8 cellular contexts compared by ENCODE assay signal in the genomic region with DNA sequence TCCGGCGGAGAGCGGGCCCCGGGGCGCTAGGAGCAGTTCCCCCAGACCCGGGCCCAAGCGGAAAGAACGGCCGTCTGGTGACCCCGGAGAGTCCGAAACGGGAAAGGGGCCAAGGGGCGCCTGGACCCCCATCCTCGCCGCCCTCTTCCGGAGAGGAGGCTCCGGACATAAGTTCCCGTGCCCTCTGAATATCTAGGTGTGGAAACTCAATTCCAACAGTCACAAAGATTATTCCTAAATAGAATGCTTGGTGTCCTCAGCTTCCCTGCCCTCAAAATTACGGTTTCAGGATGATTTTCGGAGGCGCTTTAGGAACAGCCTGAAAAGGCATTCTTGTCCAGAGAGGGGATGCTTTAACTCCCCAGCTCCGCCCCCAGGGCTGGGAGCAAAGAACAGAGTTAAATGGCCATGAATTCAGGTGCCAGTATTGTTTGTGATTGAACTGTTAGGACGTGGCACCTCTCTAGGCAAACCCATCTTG. TPM values are rescaled to one million over a fixed set of nuclear protein-coding genes. Genes with fewer than 3 reads are reported as not detected.
DNase-seq lines count a peak whose midpoint lies in the region; ATAC-seq, FAIRE-seq and TF ChIP-seq lines count a peak whose summit lies in the region.

No MANE protein-coding gene starts in this region.

- H3K27ac Mint-ChIP-seq in CD4-positive, CD25-positive, alpha-beta regulatory T cell: no peak overlapping the region
- no peak overlapping the region for H3K27ac Mint-ChIP-seq in neural crest cell (ENCODE audit: unreplicated experiment)

- no peaks in the 10 kb centered on the region for H3K36me3 Mint-ChIP-seq in CD4-positive, CD25-positive, alpha-beta regulatory T cell
- H3K36me3 Mint-ChIP-seq in neural crest cell (ENCODE audit: low read depth): peaks cover 4% of the 10 kb centered on the region

- H3K27me3 ChIP-seq in CD4-positive, CD25-positive, alpha-beta regulatory T cell (ENCODE audit: control insufficient read depth, insufficient read depth, low read length): peaks cover 30% of the 10 kb centered on the region
- H3K27me3 ChIP-seq in endothelial cell of umbilical vein (ENCODE audit: control insufficient read depth in 2 of 2, insufficient read depth in 2 of 2, low read length in 2 of 2): no peaks in the 10 kb centered on the region

- peaks cover 67% of the 10 kb centered on the region for H3K27me3 Mint-ChIP-seq in CD4-positive, CD25-positive, alpha-beta regulatory T cell
- H3K27me3 Mint-ChIP-seq in neural crest cell (ENCODE audit: low read depth): peaks cover 5% of the 10 kb centered on the region

- H3K27ac ChIP-seq in CD4-positive, CD25-positive, alpha-beta regulatory T cell (ENCODE audit: insufficient read depth, low read length, poor library complexity, severe bottlenecking): no peak overlapping the region
- peak overlapping the region; percentile 68 for H3K27ac ChIP-seq in endothelial cell of umbilical vein (ENCODE audit: insufficient read depth, low read depth, low read length)

- CTCF ChIA-PET in endothelial cell of umbilical vein (lab: Charles Lee): interaction anchor here (1.1 to 3.3 kb wide), 6 partner anchors 21 to 335 kb away, joined by 3 to 13 read pairs (median 4); no protein-coding TSS in a partner anchor

- H3K9me3 ChIP-seq in CD4-positive, CD25-positive, alpha-beta regulatory T cell (ENCODE audit: control insufficient read depth in 2 of 2, low read length in 2 of 2): no peaks in the 10 kb centered on the region
- no peaks in the 10 kb centered on the region for H3K9me3 ChIP-seq in endothelial cell of umbilical vein (replicated peaks; ENCODE audit: control insufficient read depth, insufficient read depth, low read length)

- peak overlapping the region; percentile 15 to 48 (median 28) for H3K4me3 Mint-ChIP-seq in CD4-positive, CD25-positive, alpha-beta regulatory T cell
- peak overlapping the region; percentile 91 for H3K4me3 Mint-ChIP-seq in neural crest cell

- TF ChIP-seq POLR2A in endothelial cell of umbilical vein (IDR thresholded peaks at IDR 0.05; ENCODE audit: low read depth, low read length): no peak

- POLR2A ChIA-PET in endothelial cell of umbilical vein (lab: Charles Lee): interaction anchor here (0.7 to 0.9 kb wide), 2 partner anchors 10 to 73 kb away, joined by 3 to 4 read pairs; no protein-coding TSS in a partner anchor

- no peak for FAIRE-seq in endothelial cell of umbilical vein (lab: Jason Lieb, UNC)

- ATAC-seq in CD4-positive, CD25-positive, alpha-beta regulatory T cell (ENCODE audit: low read depth in 2 of 2): no peak
- no peak for ATAC-seq in GM21367 (IDR thresholded peaks at IDR 0.05; ENCODE audit: unreplicated experiment)
- no peak for ATAC-seq in HG02678 (IDR thresholded peaks at IDR 0.05; ENCODE audit: unreplicated experiment)

- H3K4me1 ChIP-seq in CD4-positive, CD25-positive, alpha-beta regulatory T cell (ENCODE audit: control insufficient read depth, insufficient read depth, low read length, poor library complexity, severe bottlenecking): peaks cover 11% of the 10 kb centered on the region
- peaks cover 22% of the 10 kb centered on the region for H3K4me1 ChIP-seq in endothelial cell of umbilical vein (ENCODE audit: control insufficient read depth, extremely low read depth, insufficient read depth, low read length)

- TF ChIP-seq CTCF in endothelial cell of umbilical vein (IDR thresholded peaks at IDR 0.05; ENCODE audit: extremely low read depth in 1 of 2, insufficient read depth in 1 of 2, low read depth in 1 of 2, low read length in 2 of 2): no peak
- TF ChIP-seq CTCF in neural crest cell (conservative IDR thresholded peaks at IDR 0.05): no peak

- H3K9me1 ChIP-seq in endothelial cell of umbilical vein (replicated peaks; ENCODE audit: control insufficient read depth, extremely low read depth, insufficient read depth, low read length): no peaks in the 10 kb centered on the region

- H3K9ac ChIP-seq in endothelial cell of umbilical vein (replicated peaks; ENCODE audit: extremely low read depth, insufficient read depth, low read length): peak overlapping the region; percentile 81

- no TSS peak for BruUV-seq in endothelial cell of umbilical vein (replicated peaks; lab: Mats Ljungman, UMichigan)

- DNase-seq in CD4-positive, CD25-positive, alpha-beta regulatory T cell: no peak
- peak; percentile 22 for DNase-seq in NCI-H69 (lab: John Stamatoyannopoulos, UW)
- DNase-seq in endothelial cell of umbilical vein (ENCODE audit: low read depth, low spot score): peak; percentile 35
- no peak for DNase-seq in neural crest cell (ENCODE audit: low read depth, low spot score)
- no peak for DNase-seq in NCI-H2081 (lab: John Stamatoyannopoulos, UW)
- DNase-seq in mesenteric fat pad (ENCODE audit: low spot score): no peak

- H2AFZ ChIP-seq in endothelial cell of umbilical vein (ENCODE audit: low read depth, low read length): peak overlapping the region; percentile 68

- intact Hi-C loops in endothelial cell of umbilical vein (cut with micrococcal nuclease): loop anchor here (5.0 kb wide), 3 partner anchors 238 to 333 kb away; a partner anchor contains a TSS

- H3K4me1 Mint-ChIP-seq in CD4-positive, CD25-positive, alpha-beta regulatory T cell: peaks cover 0 to 16% (median 8%) of the 10 kb centered on the region in 4 donors
- peaks cover 33% of the 10 kb centered on the region for H3K4me1 Mint-ChIP-seq in neural crest cell

- dilution Hi-C loops in endothelial cell of umbilical vein (cut with MboI; ENCODE audit: extremely low pct_ligation_motif_present, low sequenced_read_pairs): no loop called here

- peaks cover 0 to 12% (median 0%) of the 10 kb centered on the region in 7 donors for H3K9me3 Mint-ChIP-seq in CD4-positive, CD25-positive, alpha-beta regulatory T cell
- no peaks in the 10 kb centered on the region for H3K9me3 Mint-ChIP-seq in neural crest cell

- H3K4me2 ChIP-seq in endothelial cell of umbilical vein (ENCODE audit: insufficient read depth, low read length): peak overlapping the region; percentile 78

- no peak overlapping the region for H3K4me3 ChIP-seq in CD4-positive, CD25-positive, alpha-beta regulatory T cell (ENCODE audit: low read depth, low read length)
- peak overlapping the region; percentile 31 to 62 (median 60) for H3K4me3 ChIP-seq in endothelial cell of umbilical vein (replicated peaks in 1 of 3; ENCODE audit: insufficient read depth in 1 of 3, low read depth in 1 of 3, low read length in 3 of 3)

- no peaks in the 10 kb centered on the region for H4K20me1 ChIP-seq in endothelial cell of umbilical vein (replicated peaks; ENCODE audit: control insufficient read depth, extremely low read depth, insufficient read depth, low read length)

- peaks cover 32% of the 10 kb centered on the region for H3K79me2 ChIP-seq in endothelial cell of umbilical vein (ENCODE audit: control insufficient read depth, insufficient read depth, low read length)

- H3K36me3 ChIP-seq in CD4-positive, CD25-positive, alpha-beta regulatory T cell (ENCODE audit: control insufficient read depth, insufficient read depth, low read length): no peaks in the 10 kb centered on the region
- H3K36me3 ChIP-seq in endothelial cell of umbilical vein (ENCODE audit: control insufficient read depth in 2 of 2, extremely low read depth in 1 of 2, insufficient read depth in 2 of 2, low read length in 2 of 2): no peaks in the 10 kb centered on the region

TF ChIP-seq in endothelial cell of umbilical vein, 7 proteins besides CTCF, POLR2A, EP300 and RAD21:
- no peak for TF ChIP-seq GATA2 (IDR thresholded peaks at IDR 0.05; ENCODE audit: insufficient read depth, insufficient read length, low read depth, low read length)
- TF ChIP-seq EZH2 (IDR thresholded peaks at IDR 0.05; ENCODE audit: borderline replicate concordance, low read depth, low read length, severe bottlenecking): no peak

RNA-seq across cellular contexts. Expression of a gene that starts 0.7 kb away (rescaled TPM):
- total RNA-seq in CD4-positive, CD25-positive, alpha-beta regulatory T cell: 0.47 TPM
- polyA plus RNA-seq in CD4-positive, CD25-positive, alpha-beta regulatory T cell: under 1 TPM; 0.11 to 0.42 (median 0.26) TPM
- total RNA-seq in endothelial cell of umbilical vein (26.8 and 36.3 TPM in 2 replicates), neural crest cell (14.4 and 15.0 TPM in 2 replicates), mesenteric fat pad (76.0 TPM)
- 9.3 and 9.6 TPM in 2 replicates for polyA plus RNA-seq in endothelial cell of umbilical vein
- polyA plus RNA-seq in endothelial cell of umbilical vein (2011; cell fraction: cytosol; rRNA removed): 8.1 and 9.5 TPM in 2 replicates
- polyA plus RNA-seq in endothelial cell of umbilical vein (2011; cell fraction: nucleus; rRNA removed): 19.9 and 20.5 TPM in 2 replicates
- 34.9 and 35.2 TPM in 2 replicates for polyA plus RNA-seq in endothelial cell of umbilical vein (2012)
- polyA minus RNA-seq in endothelial cell of umbilical vein: 29.7 and 34.7 TPM in 2 replicates
- 2.4 TPM for polyA minus RNA-seq in endothelial cell of umbilical vein (2011; cell fraction: cytosol; rRNA and poly(A)+ RNA removed)
- polyA minus RNA-seq in endothelial cell of umbilical vein (2011; cell fraction: nucleus; rRNA and poly(A)+ RNA removed): 46.8 and 57.6 TPM in 2 replicates

Comparison
In these comparisons a context has a peak if more than half of its experiments do, and no peak if none do; other contexts are left out.
1. DNase-seq: peak in NCI-H69 (single experiment) and endothelial cell of umbilical vein (single experiment); none in CD4-positive, CD25-positive, alpha-beta regulatory T cell (0 of 3), neural crest cell (single experiment), NCI-H2081 (0 of 2) and mesenteric fat pad (single experiment).
2. RNA of a gene that starts 0.7 kb away (total RNA-seq): 76.0 TPM in mesenteric fat pad (single experiment), 26.8 to 36.3 TPM in endothelial cell of umbilical vein and 14.4 to 15.0 TPM in neural crest cell; 0.47 TPM in CD4-positive, CD25-positive, alpha-beta regulatory T cell (single experiment); every median in the first group is over 10 times any median in the second.